ENCODE assay signal across 16 cellular contexts in the genomic region with DNA sequence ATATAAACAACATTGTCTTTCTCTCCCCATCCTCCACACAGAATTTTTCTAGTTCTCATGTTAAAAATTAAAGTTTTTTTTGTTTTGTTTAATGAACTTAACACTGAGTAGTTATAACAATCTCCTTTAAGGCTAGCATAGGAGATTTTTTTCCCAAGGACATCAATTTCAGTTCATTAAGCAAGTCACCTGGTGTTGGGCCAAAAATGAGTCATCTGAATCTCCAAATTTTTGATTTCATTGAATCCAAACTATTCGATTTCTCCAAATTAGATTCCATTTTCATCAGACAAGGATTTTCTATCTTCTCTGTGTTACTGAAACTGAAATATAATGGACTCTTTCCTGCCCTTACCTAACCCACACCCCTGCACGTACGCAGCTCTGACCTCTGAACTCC.
DNase-seq lines count a peak whose midpoint lies in the region; FAIRE-seq and TF ChIP-seq lines count a peak whose summit lies in the region.
"Had no signal": no experiment of that assay in that cellular context is flagged by ENCODE, and none has a peak within 500 bp of the region (broad histone marks: within the 10 kb centered on the region; RNA-seq: fewer than 3 reads in every experiment).

No MANE protein-coding gene starts in this region.

- H2AFZ ChIP-seq in GM23248 (no peak overlapping the region), astrocyte (ENCODE audit: low read depth, low read length) (no peak overlapping the region), fibroblast of lung (ENCODE audit: low read length) (no peak overlapping the region)

- no peaks in the 10 kb centered on the region for H3K79me2 ChIP-seq in GM23248 (ENCODE audit: insufficient read depth)
- H3K79me2 ChIP-seq in astrocyte (ENCODE audit: insufficient read depth, low read length), result no peaks in the 10 kb centered on the region
- H3K79me2 ChIP-seq in fibroblast of lung (ENCODE audit: control insufficient read depth, insufficient read depth, low read length), result no peaks in the 10 kb centered on the region

- TF ChIP-seq EP300 in suprapubic skin (IDR thresholded peaks at IDR 0.05), result no peak

- no peaks in the 10 kb centered on the region for H3K4me1 Mint-ChIP-seq in astrocyte (ENCODE audit: low read depth, unreplicated experiment)
- H3K4me1 Mint-ChIP-seq: B cell, H9 had no signal

- no peak for TF ChIP-seq POLR2A in suprapubic skin (IDR thresholded peaks at IDR 0.05)

- H3K36me3 ChIP-seq in GM23248 (ENCODE audit: low read depth) (no peaks in the 10 kb centered on the region), astrocyte (ENCODE audit: insufficient read depth, low read length) (no peaks in the 10 kb centered on the region), fibroblast of lung (ENCODE audit: control insufficient read depth, insufficient read depth, low read length) (no peaks in the 10 kb centered on the region), suprapubic skin (no peaks in the 10 kb centered on the region)

- no peak overlapping the region for H3K27ac ChIP-seq in GM23248
- no peak overlapping the region for H3K27ac ChIP-seq in astrocyte (ENCODE audit: low read depth, low read length)
- no peak overlapping the region for H3K27ac ChIP-seq in fibroblast of lung (ENCODE audit: insufficient read depth, low read length)
- H3K27ac ChIP-seq in suprapubic skin, result no peak overlapping the region

- 15 to 27% methylated on average over 3 of the region's 3 CpGs for WGBS in GM23248 (ENCODE audit: low coverage in 1 of 2, low lambda C conversion rate in 2 of 2, missing lambda C conversion rate in 2 of 2), 2 experiments
- WGBS in suprapubic skin, result 72% methylated on average over 3 of the region's 3 CpGs

- TF ChIP-seq CTCF in astrocyte (IDR thresholded peaks at IDR 0.05; ENCODE audit: insufficient read depth, low read depth, low read length) (no peak), fibroblast of lung (conservative IDR thresholded peaks at IDR 0.05 in 1 of 2, IDR thresholded peaks at IDR 0.05 in 1 of 2; ENCODE audit: low read depth in 1 of 2, low read length in 2 of 2) (no peak), retinal pigment epithelial cell (conservative IDR thresholded peaks at IDR 0.05; ENCODE audit: low read depth, low read length) (no peak), suprapubic skin (IDR thresholded peaks at IDR 0.05) (no peak)

- no peaks in the 10 kb centered on the region for H4K20me1 ChIP-seq in GM23248 (ENCODE audit: insufficient read depth)
- no peaks in the 10 kb centered on the region for H4K20me1 ChIP-seq in astrocyte (ENCODE audit: insufficient read depth, low read length)
- no peaks in the 10 kb centered on the region for H4K20me1 ChIP-seq in fibroblast of lung (ENCODE audit: control insufficient read depth, extremely low read depth, insufficient read depth, low read length)

- no peaks in the 10 kb centered on the region for H3F3A ChIP-seq in GM23248 (ENCODE audit: insufficient read depth)

- no peak overlapping the region for H3K4me3 ChIP-seq in GM23248
- H3K4me3 ChIP-seq in astrocyte (ENCODE audit: insufficient read depth, low read depth, low read length), result no peak overlapping the region
- H3K4me3 ChIP-seq in fibroblast of lung (replicated peaks in 1 of 4; ENCODE audit: control extremely low read depth in 1 of 4, insufficient read depth in 1 of 4, low read depth in 3 of 4, low read length in 4 of 4), result no peak overlapping the region
- no peak overlapping the region for H3K4me3 ChIP-seq in retinal pigment epithelial cell (ENCODE audit: low read length)
- H3K4me3 ChIP-seq in suprapubic skin, result no peak overlapping the region

- no peak overlapping the region for H3K27ac Mint-ChIP-seq in astrocyte (ENCODE audit: unreplicated experiment)
- H3K27ac Mint-ChIP-seq: B cell; CD4-positive, alpha-beta T cell; H9 had no signal

- H3K4me1 ChIP-seq in GM23248 (ENCODE audit: insufficient read depth) (no peaks in the 10 kb centered on the region), astrocyte (ENCODE audit: insufficient read depth, low read length) (no peaks in the 10 kb centered on the region), fibroblast of lung (ENCODE audit: control insufficient read depth, extremely low read depth, insufficient read depth, low read length) (no peaks in the 10 kb centered on the region), suprapubic skin (no peaks in the 10 kb centered on the region)

- no peaks in the 10 kb centered on the region for H3K9me3 ChIP-seq in GM23248 (ENCODE audit: low read depth)
- H3K9me3 ChIP-seq in astrocyte (ENCODE audit: insufficient read depth, low read depth, low read length), result no peaks in the 10 kb centered on the region
- no peaks in the 10 kb centered on the region for H3K9me3 ChIP-seq in fibroblast of lung (ENCODE audit: control insufficient read depth, insufficient read depth, low read depth, low read length)
- no peaks in the 10 kb centered on the region for H3K9me3 ChIP-seq in suprapubic skin

- H3K27me3 Mint-ChIP-seq in astrocyte (ENCODE audit: low read depth, unreplicated experiment), result no peaks in the 10 kb centered on the region

- H3K9ac ChIP-seq in GM23248, result no peak overlapping the region
- no peak overlapping the region for H3K9ac ChIP-seq in astrocyte (ENCODE audit: low read length)
- no peak overlapping the region for H3K9ac ChIP-seq in fibroblast of lung (ENCODE audit: insufficient read depth, low read length)

- no peak overlapping the region for H3K4me3 Mint-ChIP-seq in astrocyte (ENCODE audit: unreplicated experiment)
- H3K4me3 Mint-ChIP-seq: B cell; CD4-positive, alpha-beta T cell; H9 had no signal

- in situ Hi-C loops in GM23248 (cut with MboI), result no loop called here

- H3K9me2 ChIP-seq in GM23248 (ENCODE audit: insufficient read depth), result no peaks in the 10 kb centered on the region

- no peak for FAIRE-seq in astrocyte (lab: Jason Lieb, UNC)
- FAIRE-seq: GM18507 had no signal

- no peak overlapping the region for H3K4me2 ChIP-seq in GM23248 (ENCODE audit: unreplicated experiment)
- no peak overlapping the region for H3K4me2 ChIP-seq in astrocyte (ENCODE audit: low read length)
- no peak overlapping the region for H3K4me2 ChIP-seq in fibroblast of lung (ENCODE audit: extremely low read depth, insufficient read depth, low read length)

- H3K9me3 Mint-ChIP-seq in astrocyte (ENCODE audit: unreplicated experiment), result no peaks in the 10 kb centered on the region
- H3K9me3 Mint-ChIP-seq: CD4-positive, alpha-beta T cell; H9 had no signal

- DNase-seq in GM23248 (peak; percentile 52), astrocyte (ENCODE audit: low read depth) (peak; percentile 41), fibroblast of lung (ENCODE audit: low read depth in 2 of 2) (peak; percentile 51 to 52), retinal pigment epithelial cell (ENCODE audit: low read depth) (peak; percentile 34), suprapubic skin (ENCODE audit: low spot score in 2 of 2) (no peak), NCI-H146 treated with DMSO at 0.1 percent for 48 hours (lab: John Stamatoyannopoulos, UW; ENCODE audit: unreplicated experiment) (no peak), NCI-H82 treated with DMSO at 0.1 percent for 48 hours (lab: John Stamatoyannopoulos, UW; ENCODE audit: unreplicated experiment) (no peak)
- DNase-seq: ACHN; C1 segment of cervical spinal cord; Calu3; CD4-positive, alpha-beta T cell; DMS 273 treated with DMSO at 0.1 percent for 48 hours; GOT3; H9 had no signal

- H3K36me3 Mint-ChIP-seq in astrocyte (ENCODE audit: low read depth, unreplicated experiment), result no peaks in the 10 kb centered on the region

- no peaks in the 10 kb centered on the region for H3K27me3 ChIP-seq in GM23248 (replicated peaks; ENCODE audit: insufficient read depth)
- H3K27me3 ChIP-seq in astrocyte (ENCODE audit: insufficient read depth, low read length), result no peaks in the 10 kb centered on the region
- H3K27me3 ChIP-seq in fibroblast of lung (ENCODE audit: control insufficient read depth, insufficient read depth, low read length), result no peaks in the 10 kb centered on the region
- no peaks in the 10 kb centered on the region for H3K27me3 ChIP-seq in suprapubic skin

Comparison
In these comparisons a context has a peak if more than half of its experiments do, and no peak if none do; other contexts are left out.
1. DNase-seq: peak in GM23248 (single experiment), astrocyte (single experiment), fibroblast of lung (2 of 2) and retinal pigment epithelial cell (single experiment); none in suprapubic skin (0 of 2), NCI-H146 treated with DMSO at 0.1 percent for 48 hours (single experiment) and NCI-H82 treated with DMSO at 0.1 percent for 48 hours (single experiment).